14 cellular contexts compared by ENCODE assay signal in genomic region chr10:130430852-130431704, GRCh38.
DNase-seq lines count a peak whose midpoint lies in the region; ATAC-seq and TF ChIP-seq lines count a peak whose summit lies in the region.
"Had no signal": no experiment of that assay in that cellular context is flagged by ENCODE, and none has a peak within 500 bp of the region (broad histone marks: within the 10 kb centered on the region; RNA-seq: fewer than 3 reads in every experiment).

No MANE protein-coding gene starts in this region.

- no peaks in the 10 kb centered on the region for H3K36me3 Mint-ChIP-seq in endodermal cell (ENCODE audit: low read depth)
- no peaks in the 10 kb centered on the region for H3K36me3 Mint-ChIP-seq in type B pancreatic cell
- H3K36me3 Mint-ChIP-seq: CD4-positive, CD25-positive, alpha-beta regulatory T cell had no signal

- no peaks in the 10 kb centered on the region for H3K4me1 Mint-ChIP-seq in endodermal cell
- no peaks in the 10 kb centered on the region for H3K4me1 Mint-ChIP-seq in type B pancreatic cell (ENCODE audit: unreplicated experiment)
- H3K4me1 Mint-ChIP-seq: CD4-positive, CD25-positive, alpha-beta regulatory T cell had no signal

- peak; percentile 54 for DNase-seq in activated effector memory CD4-positive, alpha-beta T cell treated with anti-CD3 and anti-CD28 coated beads, Interleukin-2, amount 50 U/mL, for 16 hours
- DNase-seq in activated effector memory CD4-positive, alpha-beta T cell treated with Interleukin-2 at 50 U/mL for 16 hours, result no peak
- peak; percentile 11 for DNase-seq in endodermal cell
- peak; percentile 57 for DNase-seq in mesenteric fat pad (ENCODE audit: low spot score)
- peak; percentile 29 for DNase-seq in type B pancreatic cell (ENCODE audit: extremely low spot score, unreplicated experiment)
- no peak for DNase-seq in GF-D8 (lab: John Stamatoyannopoulos, UW)
- no peak for DNase-seq in NCI-H446 treated with DMSO at 0.1 percent for 48 hours (lab: John Stamatoyannopoulos, UW)
- DNase-seq: ACHN; CD4-positive, CD25-positive, alpha-beta regulatory T cell; DMS53; HCEC 1CT; HFFc6 had no signal

- H3K27ac Mint-ChIP-seq in endodermal cell (no peak overlapping the region), type B pancreatic cell (no peak overlapping the region)
- H3K27ac Mint-ChIP-seq: HFFc6 had no signal

- no peak overlapping the region for H3K9ac ChIP-seq in endodermal cell (ENCODE audit: extremely low read depth, low read length, poor library complexity, severe bottlenecking)
- H3K9ac ChIP-seq: BLaER1 treated with 17β-estradiol and CSF1 and Interleukin-3, amounts not matched to agents 10 nM and 100 nM had no signal

- no peak for ATAC-seq in esophagus mucosa

- H3K27me3 Mint-ChIP-seq in endodermal cell (ENCODE audit: insufficient read depth) (no peaks in the 10 kb centered on the region), type B pancreatic cell (peaks cover 4% of the 10 kb centered on the region)
- H3K27me3 Mint-ChIP-seq: CD4-positive, CD25-positive, alpha-beta regulatory T cell had no signal

- no peaks in the 10 kb centered on the region for H3K9me3 ChIP-seq in endodermal cell (ENCODE audit: control insufficient read depth, low read length)

- TF ChIP-seq CTCF in endodermal cell (conservative IDR thresholded peaks at IDR 0.05), result no peak
- no peak for TF ChIP-seq CTCF in type B pancreatic cell (conservative IDR thresholded peaks at IDR 0.05)

- H3K4me3 ChIP-seq in endodermal cell (ENCODE audit: low read length), result no peak overlapping the region
- H3K4me3 ChIP-seq: BLaER1 treated with 17β-estradiol and CSF1 and Interleukin-3, amounts not matched to agents 10 nM and 100 nM had no signal

- H3K4me3 Mint-ChIP-seq in endodermal cell (no peak overlapping the region), type B pancreatic cell (no peak overlapping the region)
- H3K4me3 Mint-ChIP-seq: CD4-positive, CD25-positive, alpha-beta regulatory T cell; HFFc6 had no signal

- no peak overlapping the region for H3K27ac ChIP-seq in endodermal cell (ENCODE audit: low read depth, low read length)
- H3K27ac ChIP-seq: BLaER1 treated with 17β-estradiol and CSF1 and Interleukin-3, amounts not matched to agents 10 nM and 100 nM had no signal

- 93 to 98% methylated on average over 8 to 15 of the region's 15 CpGs for WGBS in endodermal cell (ENCODE audit: insufficient coverage in 1 of 2, insufficient read length in 1 of 2), 2 experiments

- H3K4me1 ChIP-seq in endodermal cell (ENCODE audit: control insufficient read depth, insufficient read depth, low read length), result no peaks in the 10 kb centered on the region
- H3K4me1 ChIP-seq: BLaER1 treated with 17β-estradiol and CSF1 and Interleukin-3, amounts not matched to agents 10 nM and 100 nM had no signal

- H3K36me3 ChIP-seq in endodermal cell (ENCODE audit: control insufficient read depth, insufficient read depth, low read length), result no peaks in the 10 kb centered on the region
- H3K36me3 ChIP-seq: BLaER1 treated with 17β-estradiol and CSF1 and Interleukin-3, amounts not matched to agents 10 nM and 100 nM had no signal

- peaks cover 7% of the 10 kb centered on the region for H3K9me3 Mint-ChIP-seq in endodermal cell
- H3K9me3 Mint-ChIP-seq in type B pancreatic cell, result peaks cover 11% of the 10 kb centered on the region

- H3K27me3 ChIP-seq in endodermal cell (ENCODE audit: control insufficient read depth, insufficient read depth, low read length, poor library complexity, severe bottlenecking), result no peaks in the 10 kb centered on the region
- H3K27me3 ChIP-seq: BLaER1 treated with 17β-estradiol and CSF1 and Interleukin-3, amounts not matched to agents 10 nM and 100 nM had no signal

Comparison
In these comparisons a context has a peak if more than half of its experiments do, and no peak if none do; other contexts are left out.
1. DNase-seq: peak in activated effector memory CD4-positive, alpha-beta T cell treated with anti-CD3 and anti-CD28 coated beads, Interleukin-2, amount 50 U/mL, for 16 hours (single experiment), endodermal cell (single experiment), mesenteric fat pad (single experiment) and type B pancreatic cell (single experiment); none in activated effector memory CD4-positive, alpha-beta T cell treated with Interleukin-2 at 50 U/mL for 16 hours (single experiment), GF-D8 (single experiment) and NCI-H446 treated with DMSO at 0.1 percent for 48 hours (single experiment).